8 cellular contexts compared by ENCODE assay signal in genomic region chr20:63895202-63895885, GRCh38. TPM values are rescaled to one million over a fixed set of nuclear protein-coding genes. Genes with fewer than 3 reads are reported as not detected.
DNase-seq lines count a peak whose midpoint lies in the region; ATAC-seq and TF ChIP-seq lines count a peak whose summit lies in the region.

No MANE protein-coding gene starts in this region.

- peak overlapping the region; percentile 55; the same call in 1 of the 2 replicates for H3K27ac ChIP-seq in SJCRH30
- H3K27ac ChIP-seq in smooth muscle cell (ENCODE audit: low read depth), result peak overlapping the region; percentile 61

- H3K36me3 Mint-ChIP-seq in CD14-positive monocyte, result peaks cover 36 to 49% of the 10 kb centered on the region in 2 donors

- H3K9me3 Mint-ChIP-seq in CD14-positive monocyte, result no peaks in the 10 kb centered on the region

- H4K20me1 ChIP-seq in smooth muscle cell (ENCODE audit: low read depth), result peaks cover 75% of the 10 kb centered on the region

- peak overlapping the region; percentile 96 to 99 (median 98) for H3K27ac Mint-ChIP-seq in CD14-positive monocyte

- H3K9ac ChIP-seq in smooth muscle cell (ENCODE audit: low read depth), result peak overlapping the region; percentile 45

- H3K4me3 ChIP-seq in SJCRH30, result peak overlapping the region; percentile 58
- peak overlapping the region; percentile 57 to 84 for H3K4me3 ChIP-seq in foreskin fibroblast (ENCODE audit: low read depth in 1 of 2, low read length in 2 of 2)
- H3K4me3 ChIP-seq in smooth muscle cell, result peak overlapping the region; percentile 58

- TF ChIP-seq CTCF in CD14-positive monocyte (IDR thresholded peaks at IDR 0.05), result no peak
- TF ChIP-seq CTCF in foreskin fibroblast (IDR thresholded peaks at IDR 0.05; ENCODE audit: low read depth, low read length), result no peak
- TF ChIP-seq CTCF in smooth muscle cell (IDR thresholded peaks at IDR 0.05; ENCODE audit: borderline replicate concordance, insufficient read depth, poor library complexity, severe bottlenecking), result no peak

- peaks cover 36% of the 10 kb centered on the region for H3F3A ChIP-seq in smooth muscle cell (ENCODE audit: low read depth)

- H3K4me1 ChIP-seq in SJCRH30 (peaks cover 7% of the 10 kb centered on the region), smooth muscle cell (ENCODE audit: low read depth) (peaks cover 10% of the 10 kb centered on the region)

- no peaks in the 10 kb centered on the region for H3K9me3 ChIP-seq in SJCRH30 (replicated peaks)
- no peaks in the 10 kb centered on the region for H3K9me3 ChIP-seq in smooth muscle cell (replicated peaks; ENCODE audit: low read depth)

- peaks cover 50% of the 10 kb centered on the region for H3K79me2 ChIP-seq in smooth muscle cell (ENCODE audit: low read depth)

- intact Hi-C loops in CD14-positive monocyte (cut with micrococcal nuclease), result loop anchor here in 1 of 2 donors (5.0 to 10.0 kb wide), 2 partner anchors 62 to 331 kb away; partner anchors contain the start of gene UCKL1

- ATAC-seq in GM21619 (IDR thresholded peaks at IDR 0.05; ENCODE audit: unreplicated experiment) (peak; percentile 2), HG03565 (IDR thresholded peaks at IDR 0.05; ENCODE audit: unreplicated experiment) (no peak)

- H3K36me3 ChIP-seq in SJCRH30 (peaks cover 2% of the 10 kb centered on the region), smooth muscle cell (ENCODE audit: low read depth) (no peaks in the 10 kb centered on the region)

- no peaks in the 10 kb centered on the region for H3K27me3 Mint-ChIP-seq in CD14-positive monocyte (ENCODE audit: low read depth in 3 of 3)

- 1% methylated on average over 31 of the region's 85 CpGs for WGBS in smooth muscle cell (ENCODE audit: low lambda C conversion rate)

- no peak overlapping the region for H2AFZ ChIP-seq in smooth muscle cell (ENCODE audit: low read depth)

- no peaks in the 10 kb centered on the region for H3K27me3 ChIP-seq in SJCRH30
- H3K27me3 ChIP-seq in smooth muscle cell (ENCODE audit: low read depth), result no peaks in the 10 kb centered on the region

- H3K4me1 Mint-ChIP-seq in CD14-positive monocyte, result peaks cover 55% of the 10 kb centered on the region

- peak overlapping the region; percentile 92 to 95 for H3K4me3 Mint-ChIP-seq in CD14-positive monocyte

- DNase-seq in CD14-positive monocyte (ENCODE audit: low spot score) (no peak), SJCRH30 (no peak), foreskin fibroblast (no peak), smooth muscle cell (lab: John Stamatoyannopoulos, UW; ENCODE audit: unreplicated experiment) (no peak), AML-193 (lab: John Stamatoyannopoulos, UW) (no peak), cerebellar nuclear complex (lab: John Stamatoyannopoulos, UW) (no peak)

- H3K4me2 ChIP-seq in smooth muscle cell, result peak overlapping the region; percentile 90

RNA-seq across cellular contexts. Expression of gene DNAJC5, which starts 0.4 kb away (rescaled TPM):
- 1 to 10 TPM; 5.9 to 7.4 TPM for polyA plus RNA-seq in CD14-positive monocyte
- total RNA-seq in SJCRH30 (2014; rRNA removed; shearing (Covaris generic)), result 79.6 and 81.1 TPM in 2 replicates
- total RNA-seq in smooth muscle cell, result 21.1 and 24.5 TPM in 2 replicates
- 8.7 TPM in 2 replicates for polyA plus RNA-seq in smooth muscle cell

RNA-seq across cellular contexts. Expression of gene TPD52L2, which starts 30.3 kb away (rescaled TPM):
- polyA plus RNA-seq in CD14-positive monocyte (100 to 1,000 TPM; 144 to 167 TPM), smooth muscle cell (93.8 and 94.8 TPM in 2 replicates)
- 96.4 and 105 TPM in 2 replicates for total RNA-seq in SJCRH30 (2014; rRNA removed; shearing (Covaris generic))
- 74.0 and 74.4 TPM in 2 replicates for total RNA-seq in smooth muscle cell

RNA-seq across cellular contexts. Expression of gene ABHD16B, which starts 34.0 kb away (rescaled TPM):
- polyA plus RNA-seq in CD14-positive monocyte, result not detected
- not detected in 2 replicates for total RNA-seq in SJCRH30 (2014; rRNA removed; shearing (Covaris generic))
- total RNA-seq in smooth muscle cell, result not detected in 2 replicates
- 0.31 TPM in 1 of 2 replicates, not detected in the other for polyA plus RNA-seq in smooth muscle cell
